ENCODE assay signal across 8 cellular contexts in genomic region chr10:110497438-110498086, GRCh38. TPM values are rescaled to one million over a fixed set of nuclear protein-coding genes. Genes with fewer than 3 reads are reported as not detected.
DNase-seq lines count a peak whose midpoint lies in the region; ATAC-seq, FAIRE-seq and TF ChIP-seq lines count a peak whose summit lies in the region.

TSS of gene DUSP5 (plus strand) at chr10:110497907. CDS start at chr10:110498122, 215 bp downstream.

- H3K9me3 ChIP-seq in right lobe of liver = no peaks in the 10 kb centered on the region

- H3K27ac ChIP-seq in C4-2B (peak within 1 kb of the TSS; percentile 49), right lobe of liver (peak within 1 kb of the TSS; percentile 75 to 94 (median 79))

- H3K4me3 Mint-ChIP-seq in activated CD4-positive, alpha-beta memory T cell treated with anti-CD3 and anti-CD28 coated beads for 36 hours = peak within 1 kb of the TSS; percentile 96

- POLR2A ChIA-PET in activated CD4-positive, alpha-beta memory T cell treated with anti-CD3 and anti-CD28 coated beads for 36 hours (lab: Charles Lee) = interaction anchor here (0.5 to 6.5 kb wide), 15 partner anchors 8 to 193 kb away, joined by 3 to 112 read pairs (median 6); partner anchors contain the start of gene SMNDC1

- peak; percentile 88 for FAIRE-seq in GM19239 (lab: Jason Lieb, UNC)

- ATAC-seq in HG03439 (IDR thresholded peaks at IDR 0.05; ENCODE audit: unreplicated experiment) (peak; percentile 72), right lobe of liver (peak; percentile 84 to 96 (median 94))

- H3K9me3 Mint-ChIP-seq in activated CD4-positive, alpha-beta memory T cell treated with anti-CD3 and anti-CD28 coated beads for 36 hours = no peaks in the 10 kb centered on the region

- TF ChIP-seq CTCF in C4-2B (conservative IDR thresholded peaks at IDR 0.05) = no peak
- TF ChIP-seq CTCF in right lobe of liver (IDR thresholded peaks at IDR 0.05) = peak in 1 of 4 donors; percentile 10

- H3K27me3 ChIP-seq in right lobe of liver = no peaks in the 10 kb centered on the region

- H3K4me1 ChIP-seq in right lobe of liver = peaks cover 0 to 10% (median 3%) of the 10 kb centered on the region in 4 donors

- H3K4me3 ChIP-seq in right lobe of liver = peak within 1 kb of the TSS; percentile 70 to 91 (median 90)

- TF ChIP-seq POLR2A in right lobe of liver (IDR thresholded peaks at IDR 0.05) = peak; percentile 99

- no peaks in the 10 kb centered on the region for H3K36me3 ChIP-seq in right lobe of liver

- DNase-seq in GM19239 (ENCODE audit: insufficient read length, low spot score) (peak; percentile 81), NCI-H82 (lab: John Stamatoyannopoulos, UW) (peak; percentile 96), dermis microvascular lymphatic vessel endothelial cell (ENCODE audit: low read depth in 2 of 2) (peak; percentile 86 to 96), right lobe of liver (peak; percentile 93 to 96 (median 95))
- DNase-seq in activated CD4-positive, alpha-beta memory T cell treated with anti-CD3 and anti-CD28 coated beads for 36 hours = peak; percentile 97
- DNase-seq in stimulated activated CD4-positive, alpha-beta T cell treated with anti-CD3 and anti-CD28 coated beads, Interleukin-4, amount 100 ng/mL, for 24 hours = peak; percentile 93

- H3K36me3 Mint-ChIP-seq in activated CD4-positive, alpha-beta memory T cell treated with anti-CD3 and anti-CD28 coated beads for 36 hours = peaks cover 50% of the 10 kb centered on the region

- peak within 1 kb of the TSS; percentile 97 for H3K27ac Mint-ChIP-seq in activated CD4-positive, alpha-beta memory T cell treated with anti-CD3 and anti-CD28 coated beads for 36 hours

- no peaks in the 10 kb centered on the region for H3K27me3 Mint-ChIP-seq in activated CD4-positive, alpha-beta memory T cell treated with anti-CD3 and anti-CD28 coated beads for 36 hours

- intact Hi-C loops in activated CD4-positive, alpha-beta memory T cell treated with anti-CD3 and anti-CD28 coated beads for 36 hours (cut with micrococcal nuclease) = loop anchor here (1.0 to 5.0 kb wide), 8 partner anchors 39 to 485 kb away; partner anchors contain the start of genes BBIP1, SHOC2 and SMC3
- intact Hi-C loops in right lobe of liver (cut with DNase I) = no loop called here

- CTCF ChIA-PET in activated CD4-positive, alpha-beta memory T cell treated with anti-CD3 and anti-CD28 coated beads for 36 hours (lab: Charles Lee) = interaction anchor here (0.8 to 12.4 kb wide), 9 partner anchors 15 to 192 kb away, joined by 3 to 221 read pairs (median 8); partner anchors contain the start of gene SMNDC1

- WGBS in right lobe of liver (ENCODE audit: insufficient coverage, low coverage, low lambda C conversion rate, missing lambda C conversion rate) = 0% methylated on average over 4 of the region's 98 CpGs

- H3K4me1 Mint-ChIP-seq in activated CD4-positive, alpha-beta memory T cell treated with anti-CD3 and anti-CD28 coated beads for 36 hours (ENCODE audit: low read depth) = peaks cover 48% of the 10 kb centered on the region

RNA-seq across cellular contexts. Expression of gene DUSP5, which starts in this region (rescaled TPM):
- 100 to 1,000 TPM; 171 to 176 TPM for total RNA-seq in activated CD4-positive, alpha-beta memory T cell treated with anti-CD3 and anti-CD28 coated beads for 36 hours
- total RNA-seq in dermis microvascular lymphatic vessel endothelial cell = 34.1 and 41.1 TPM in 2 replicates
- 10 to 100 TPM in 3 of 6 experiments, 1 to 10 TPM in 3; 2.3 to 47.7 (median 10.8) TPM for total RNA-seq in right lobe of liver

Comparison
In these comparisons a context has a peak if more than half of its experiments do, and no peak if none do; other contexts are left out.
1. Peak in every context shown above with its lines: DNase-seq, ATAC-seq, H3K4me3 ChIP-seq and H3K27ac ChIP-seq.